In genomic region chr19:10617409-10618121, GRCh38 we compare ENCODE assay signal across 1 cellular context.
TF ChIP-seq lines count a peak whose summit lies in the region.

No MANE protein-coding gene starts in this region.

TF ChIP-seq in HCT116, 20 proteins besides CTCF, POLR2A, EP300 and RAD21 (continued from another document):
- TF ChIP-seq REST (IDR thresholded peaks at IDR 0.05; ENCODE audit: low read depth), result no peak
- no peak for TF ChIP-seq TCF7L2 (IDR thresholded peaks at IDR 0.05; ENCODE audit: borderline replicate concordance, extremely low read depth, insufficient read depth, insufficient read length)
- no peak for TF ChIP-seq FOSL1 (IDR thresholded peaks at IDR 0.05; ENCODE audit: low read depth)
- no peak for TF ChIP-seq CBX3 (IDR thresholded peaks at IDR 0.05; ENCODE audit: low read depth)
- no peak for TF ChIP-seq ATF3 (IDR thresholded peaks at IDR 0.05)
- no peak for TF ChIP-seq ELF1 (IDR thresholded peaks at IDR 0.05; ENCODE audit: borderline replicate concordance, low read depth)
- TF ChIP-seq ZNF274 (IDR thresholded peaks at IDR 0.05; ENCODE audit: low read depth, low read length), result no peak
TF ChIP-seq in HCT116: peak in this region for 0.
